Comparison of ENCODE assay signal across 1 cellular context in genomic region chr15:43133429-43134156, GRCh38.
A peak's percentile ranks its signal among the peaks of the same experiment; 100 is the strongest.
TF ChIP-seq lines count a peak whose summit lies in the region.

TMEM62 (plus strand) TSS chr15:43133586; CDS start chr15:43133803, 217 bp downstream.

TF ChIP-seq in HepG2, 621 proteins besides CTCF, POLR2A, EP300 and RAD21 (continued from another document and continues in another):
- TF ChIP-seq ATF2 (CRISPR knock-in tag; IDR thresholded peaks at IDR 0.05) (0 out of 2 replicates have a peak, but pooled peaks have one; percentile 48), PCBP2 (optimal IDR thresholded peaks at IDR 0.05; ENCODE audit: low read depth, low read length, poor library complexity, severe bottlenecking) (no peak), SMAD3 (CRISPR knock-in tag; IDR thresholded peaks at IDR 0.05) (no peak), MAFG (CRISPR knock-in tag; IDR thresholded peaks at IDR 0.05) (no peak), ZNF430 (CRISPR knock-in tag; IDR thresholded peaks at IDR 0.05) (peak; percentile 93), MTF1 (CRISPR knock-in tag; IDR thresholded peaks at IDR 0.05) (0 out of 2 replicates have a peak, but pooled peaks have one; percentile 21), SP1 (IDR thresholded peaks at IDR 0.05) (no peak), SP1 (CRISPR knock-in tag; IDR thresholded peaks at IDR 0.05) (no peak), ZNF777 (CRISPR knock-in tag; IDR thresholded peaks at IDR 0.05) (peak; percentile 42), CBFB (CRISPR knock-in tag; IDR thresholded peaks at IDR 0.05) (0 out of 2 replicates have a peak, but pooled peaks have one; percentile 33), ATF7 (IDR thresholded peaks at IDR 0.05) (no peak), ATF7 (CRISPR knock-in tag; IDR thresholded peaks at IDR 0.05) (no peak), NFKBIZ (CRISPR knock-in tag; IDR thresholded peaks at IDR 0.05) (no peak; the same call in 1 of the 2 replicates), ATF1 (CRISPR knock-in tag; IDR thresholded peaks at IDR 0.05) (no peak), ZNF546 (CRISPR knock-in tag; conservative IDR thresholded peaks at IDR 0.05) (0 out of 2 replicates have a peak, but pooled peaks have one; percentile 65), ZNF776 (CRISPR knock-in tag; IDR thresholded peaks at IDR 0.05) (no peak; the same call in 1 of the 2 replicates), ZSCAN21 (CRISPR knock-in tag; IDR thresholded peaks at IDR 0.05; ENCODE audit: borderline replicate concordance) (no peak), ZNF44 (CRISPR knock-in tag; IDR thresholded peaks at IDR 0.05) (no peak), ZNF790 (CRISPR knock-in tag; IDR thresholded peaks at IDR 0.05; ENCODE audit: borderline replicate concordance) (no peak), CEBPB (IDR thresholded peaks at IDR 0.05; ENCODE audit: borderline replicate concordance, low read depth, low read length) (no peak), RFX3 (CRISPR knock-in tag; IDR thresholded peaks at IDR 0.05) (no peak), DRAP1 (CRISPR knock-in tag; IDR thresholded peaks at IDR 0.05) (peak; percentile 68), ZFP37 (CRISPR knock-in tag; IDR thresholded peaks at IDR 0.05; ENCODE audit: borderline replicate concordance) (peak; percentile 96), UBTF (CRISPR knock-in tag; IDR thresholded peaks at IDR 0.05) (peak; percentile 95), ZBTB4 (CRISPR knock-in tag; IDR thresholded peaks at IDR 0.05; ENCODE audit: borderline replicate concordance) (peak; percentile 46; the same call in 1 of the 2 replicates), ZSCAN5A (CRISPR knock-in tag; IDR thresholded peaks at IDR 0.05; ENCODE audit: borderline replicate concordance) (no peak), KLF15 (CRISPR knock-in tag; IDR thresholded peaks at IDR 0.05; ENCODE audit: borderline replicate concordance) (no peak), CENPBD1 (CRISPR knock-in tag; IDR thresholded peaks at IDR 0.05; ENCODE audit: borderline replicate concordance, low read depth) (no peak), NR2F6 (IDR thresholded peaks at IDR 0.05) (no peak), NR2F6 (CRISPR knock-in tag; IDR thresholded peaks at IDR 0.05) (peak; percentile 2; the same call in 1 of the 2 replicates), ZNF674 (CRISPR knock-in tag; IDR thresholded peaks at IDR 0.05; ENCODE audit: low read depth) (no peak), FIP1L1 (IDR thresholded peaks at IDR 0.05; ENCODE audit: borderline replicate concordance, insufficient read depth, low read depth, low read length) (no peak), MIER3 (CRISPR knock-in tag; IDR thresholded peaks at IDR 0.05; ENCODE audit: borderline replicate concordance) (no peak), NFYB (CRISPR knock-in tag; IDR thresholded peaks at IDR 0.05) (no peak)
- TF ChIP-seq, protein P1, sequence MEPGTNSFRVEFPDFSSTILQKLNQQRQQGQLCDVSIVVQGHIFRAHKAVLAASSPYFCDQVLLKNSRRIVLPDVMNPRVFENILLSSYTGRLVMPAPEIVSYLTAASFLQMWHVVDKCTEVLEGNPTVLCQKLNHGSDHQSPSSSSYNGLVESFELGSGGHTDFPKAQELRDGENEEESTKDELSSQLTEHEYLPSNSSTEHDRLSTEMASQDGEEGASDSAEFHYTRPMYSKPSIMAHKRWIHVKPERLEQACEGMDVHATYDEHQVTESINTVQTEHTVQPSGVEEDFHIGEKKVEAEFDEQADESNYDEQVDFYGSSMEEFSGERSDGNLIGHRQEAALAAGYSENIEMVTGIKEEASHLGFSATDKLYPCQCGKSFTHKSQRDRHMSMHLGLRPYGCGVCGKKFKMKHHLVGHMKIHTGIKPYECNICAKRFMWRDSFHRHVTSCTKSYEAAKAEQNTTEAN (CRISPR knock-in tag; conservative IDR thresholded peaks at IDR 0.05) = no peak; the same call in 1 of the 2 replicates
- TF ChIP-seq, protein P2, sequence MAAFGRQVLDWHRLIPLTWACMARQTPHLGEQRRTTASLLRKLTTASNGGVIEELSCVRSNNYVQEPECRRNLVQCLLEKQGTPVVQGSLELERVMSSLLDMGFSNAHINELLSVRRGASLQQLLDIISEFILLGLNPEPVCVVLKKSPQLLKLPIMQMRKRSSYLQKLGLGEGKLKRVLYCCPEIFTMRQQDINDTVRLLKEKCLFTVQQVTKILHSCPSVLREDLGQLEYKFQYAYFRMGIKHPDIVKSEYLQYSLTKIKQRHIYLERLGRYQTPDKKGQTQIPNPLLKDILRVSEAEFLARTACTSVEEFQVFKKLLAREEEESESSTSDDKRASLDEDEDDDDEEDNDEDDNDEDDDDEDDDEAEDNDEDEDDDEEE (CRISPR knock-in tag; IDR thresholded peaks at IDR 0.05) = no peak
- TF ChIP-seq, protein P3, sequence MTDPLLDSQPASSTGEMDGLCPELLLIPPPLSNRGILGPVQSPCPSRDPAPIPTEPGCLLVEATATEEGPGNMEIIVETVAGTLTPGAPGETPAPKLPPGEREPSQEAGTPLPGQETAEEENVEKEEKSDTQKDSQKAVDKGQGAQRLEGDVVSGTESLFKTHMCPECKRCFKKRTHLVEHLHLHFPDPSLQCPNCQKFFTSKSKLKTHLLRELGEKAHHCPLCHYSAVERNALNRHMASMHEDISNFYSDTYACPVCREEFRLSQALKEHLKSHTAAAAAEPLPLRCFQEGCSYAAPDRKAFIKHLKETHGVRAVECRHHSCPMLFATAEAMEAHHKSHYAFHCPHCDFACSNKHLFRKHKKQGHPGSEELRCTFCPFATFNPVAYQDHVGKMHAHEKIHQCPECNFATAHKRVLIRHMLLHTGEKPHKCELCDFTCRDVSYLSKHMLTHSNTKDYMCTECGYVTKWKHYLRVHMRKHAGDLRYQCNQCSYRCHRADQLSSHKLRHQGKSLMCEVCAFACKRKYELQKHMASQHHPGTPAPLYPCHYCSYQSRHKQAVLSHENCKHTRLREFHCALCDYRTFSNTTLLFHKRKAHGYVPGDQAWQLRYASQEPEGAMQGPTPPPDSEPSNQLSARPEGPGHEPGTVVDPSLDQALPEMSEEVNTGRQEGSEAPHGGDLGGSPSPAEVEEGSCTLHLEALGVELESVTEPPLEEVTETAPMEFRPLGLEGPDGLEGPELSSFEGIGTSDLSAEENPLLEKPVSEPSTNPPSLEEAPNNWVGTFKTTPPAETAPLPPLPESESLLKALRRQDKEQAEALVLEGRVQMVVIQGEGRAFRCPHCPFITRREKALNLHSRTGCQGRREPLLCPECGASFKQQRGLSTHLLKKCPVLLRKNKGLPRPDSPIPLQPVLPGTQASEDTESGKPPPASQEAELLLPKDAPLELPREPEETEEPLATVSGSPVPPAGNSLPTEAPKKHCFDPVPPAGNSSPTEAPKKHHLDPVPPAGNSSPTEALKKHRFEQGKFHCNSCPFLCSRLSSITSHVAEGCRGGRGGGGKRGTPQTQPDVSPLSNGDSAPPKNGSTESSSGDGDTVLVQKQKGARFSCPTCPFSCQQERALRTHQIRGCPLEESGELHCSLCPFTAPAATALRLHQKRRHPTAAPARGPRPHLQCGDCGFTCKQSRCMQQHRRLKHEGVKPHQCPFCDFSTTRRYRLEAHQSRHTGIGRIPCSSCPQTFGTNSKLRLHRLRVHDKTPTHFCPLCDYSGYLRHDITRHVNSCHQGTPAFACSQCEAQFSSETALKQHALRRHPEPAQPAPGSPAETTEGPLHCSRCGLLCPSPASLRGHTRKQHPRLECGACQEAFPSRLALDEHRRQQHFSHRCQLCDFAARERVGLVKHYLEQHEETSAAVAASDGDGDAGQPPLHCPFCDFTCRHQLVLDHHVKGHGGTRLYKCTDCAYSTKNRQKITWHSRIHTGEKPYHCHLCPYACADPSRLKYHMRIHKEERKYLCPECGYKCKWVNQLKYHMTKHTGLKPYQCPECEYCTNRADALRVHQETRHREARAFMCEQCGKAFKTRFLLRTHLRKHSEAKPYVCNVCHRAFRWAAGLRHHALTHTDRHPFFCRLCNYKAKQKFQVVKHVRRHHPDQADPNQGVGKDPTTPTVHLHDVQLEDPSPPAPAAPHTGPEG (CRISPR knock-in tag; IDR thresholded peaks at IDR 0.05) = peak; percentile 60; the same call in 1 of the 2 replicates
- TF ChIP-seq, protein P4, sequence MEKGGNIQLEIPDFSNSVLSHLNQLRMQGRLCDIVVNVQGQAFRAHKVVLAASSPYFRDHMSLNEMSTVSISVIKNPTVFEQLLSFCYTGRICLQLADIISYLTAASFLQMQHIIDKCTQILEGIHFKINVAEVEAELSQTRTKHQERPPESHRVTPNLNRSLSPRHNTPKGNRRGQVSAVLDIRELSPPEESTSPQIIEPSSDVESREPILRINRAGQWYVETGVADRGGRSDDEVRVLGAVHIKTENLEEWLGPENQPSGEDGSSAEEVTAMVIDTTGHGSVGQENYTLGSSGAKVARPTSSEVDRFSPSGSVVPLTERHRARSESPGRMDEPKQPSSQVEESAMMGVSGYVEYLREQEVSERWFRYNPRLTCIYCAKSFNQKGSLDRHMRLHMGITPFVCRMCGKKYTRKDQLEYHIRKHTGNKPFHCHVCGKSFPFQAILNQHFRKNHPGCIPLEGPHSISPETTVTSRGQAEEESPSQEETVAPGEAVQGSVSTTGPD (CRISPR knock-in tag; IDR thresholded peaks at IDR 0.05) = no peak
